ENCODE assay signal across 17 cellular contexts in genomic region chr3:97895216-97895615, GRCh38.
DNase-seq lines count a peak whose midpoint lies in the region; ATAC-seq and TF ChIP-seq lines count a peak whose summit lies in the region.
"Had no signal": no experiment of that assay in that cellular context is flagged by ENCODE, and none has a peak within 500 bp of the region (broad histone marks: within the 10 kb centered on the region; RNA-seq: fewer than 3 reads in every experiment).

No MANE protein-coding gene starts in this region.

- ATAC-seq in GM19025 (IDR thresholded peaks at IDR 0.05; ENCODE audit: low read depth, unreplicated experiment) (peak; percentile 58), GM21528 (IDR thresholded peaks at IDR 0.05; ENCODE audit: low FRiP score, unreplicated experiment) (peak; percentile 75), HG03039 (IDR thresholded peaks at IDR 0.05; ENCODE audit: unreplicated experiment) (peak; percentile 69), HG03097 (IDR thresholded peaks at IDR 0.05; ENCODE audit: low FRiP score, unreplicated experiment) (no peak)
- ATAC-seq: activated CD4-positive, alpha-beta T cell treated with anti-CD3 and anti-CD28 coated beads for 36 hours; T-cell had no signal

- H3K27ac ChIP-seq in colonic mucosa, result no peak overlapping the region
- H3K27ac ChIP-seq: C4-2B, dorsolateral prefrontal cortex had no signal

- no peak overlapping the region for H3K9ac ChIP-seq in colonic mucosa (ENCODE audit: low read depth in 2 of 2, low read length in 2 of 2)

- no peaks in the 10 kb centered on the region for H3K27me3 ChIP-seq in colonic mucosa
- H3K27me3 ChIP-seq: dorsolateral prefrontal cortex had no signal

- TF ChIP-seq CTCF in colonic mucosa (IDR thresholded peaks at IDR 0.05), result no peak

- no peak overlapping the region for H3K4me3 ChIP-seq in colonic mucosa
- H3K4me3 ChIP-seq: dorsolateral prefrontal cortex had no signal

- intact Hi-C loops in colonic mucosa (cut with DNase I), result no loop called here

- no peaks in the 10 kb centered on the region for H3K9me3 ChIP-seq in colonic mucosa

- DNase-seq in RPMI8226 (peak; percentile 8), colonic mucosa (no peak), NCI-H1436 treated with DMSO at 0.1 percent for 48 hours (lab: John Stamatoyannopoulos, UW) (no peak)
- no peak for DNase-seq in stimulated activated CD4-positive, alpha-beta T cell treated with anti-CD3 and anti-CD28 coated beads, Interleukin-4, amount 100 ng/mL, for 24 hours
- DNase-seq: activated CD4-positive, alpha-beta T cell treated with anti-CD3 and anti-CD28 coated beads for 36 hours; anterior cingulate cortex; dorsolateral prefrontal cortex; Karpas-422; mesenchymal stem cell; nucleus accumbens; small intestine; T-cell had no signal

- H3K4me1 ChIP-seq in colonic mucosa, result no peaks in the 10 kb centered on the region

- H3K36me3 ChIP-seq in colonic mucosa, result peaks cover 3% of the 10 kb centered on the region
